In genomic region chr10:2745666-2746065, GRCh38 we compare ENCODE assay signal across 30 cellular contexts.
"Had no signal": no experiment of that assay in that cellular context is flagged by ENCODE, and none has a peak within 500 bp of the region (broad histone marks: within the 10 kb centered on the region; RNA-seq: fewer than 3 reads in every experiment).

No MANE protein-coding gene starts in this region.

- H3K27ac ChIP-seq: adrenal gland, ascending aorta, body of pancreas, brain microvascular endothelial cell, breast epithelium, cardiac muscle cell had no signal

- H3K27me3 ChIP-seq: adrenal gland, ascending aorta, body of pancreas, brain microvascular endothelial cell, cardiac muscle cell had no signal

- H3K9me3 ChIP-seq: adrenal gland, ascending aorta, body of pancreas, breast epithelium had no signal

- DNase-seq: activated effector memory CD4-positive, alpha-beta T cell treated with anti-CD3 and anti-CD28 coated beads, Interleukin-2, amount 50 U/mL, for 16 hours; activated effector memory CD4-positive, alpha-beta T cell treated with Interleukin-2 at 50 U/mL for 16 hours; activated gamma-delta T cell; activated gamma-delta T cell treated with Interleukin-2 at 50 U/mL for 16 hours; activated naive CD4-positive, alpha-beta T cell; activated naive CD4-positive, alpha-beta T cell treated with anti-CD3 and anti-CD28 coated beads for 36 hours; activated naive CD4-positive, alpha-beta T cell treated with anti-CD3 and anti-CD28 coated beads, Interleukin-2, amount 10 ng/mL, durations not matched to agents 7 days and 5 days; activated naive CD4-positive, alpha-beta T cell treated with anti-CD3 and anti-CD28 coated beads, Interleukin-2, amount 50 U/mL, for 16 hours; activated naive CD4-positive, alpha-beta T cell treated with Interleukin-2 at 50 U/mL for 16 hours; activated naive CD8-positive, alpha-beta T cell treated with anti-CD3 and anti-CD28 coated beads for 36 hours; activated naive CD8-positive, alpha-beta T cell treated with anti-CD3 and anti-CD28 coated beads, Interleukin-2, amount 10 ng/mL, durations not matched to agents 7 days and 5 days; activated naive CD8-positive, alpha-beta T cell treated with anti-CD3 and anti-CD28 coated beads, Interleukin-2, amount 50 U/mL, for 24 hours; activated T-cell treated with anti-CD3 and anti-CD28 coated beads, Interleukin-2, amount 50 U/mL, for 1 hour; activated T-cell treated with anti-CD3 and anti-CD28 coated beads, Interleukin-2, amount 50 U/mL, for 24 hours; activated T-cell treated with anti-CD3 and anti-CD28 coated beads, Interleukin-2, amount 50 U/mL, for 4 hours; activated T-cell treated with anti-CD3 and anti-CD28 coated beads, Interleukin-2, amount 50 U/mL, for 48 hours; activated T-cell treated with anti-CD3 and anti-CD28 coated beads, Interleukin-2, amount 50 U/mL, for 72 hours; adrenal gland; amniotic stem cell; amygdala; anterior cingulate cortex; aorta; body of pancreas; brain microvascular endothelial cell; caudate nucleus; central memory CD4-positive, alpha-beta T cell; cerebellar nuclear complex had no signal

- H3K36me3 ChIP-seq: adrenal gland, ascending aorta, brain microvascular endothelial cell, breast epithelium, cardiac muscle cell had no signal

- H3K4me3 ChIP-seq: body of pancreas, breast epithelium, cardiac muscle cell had no signal
